13 cellular contexts compared by ENCODE assay signal in the genomic region with DNA sequence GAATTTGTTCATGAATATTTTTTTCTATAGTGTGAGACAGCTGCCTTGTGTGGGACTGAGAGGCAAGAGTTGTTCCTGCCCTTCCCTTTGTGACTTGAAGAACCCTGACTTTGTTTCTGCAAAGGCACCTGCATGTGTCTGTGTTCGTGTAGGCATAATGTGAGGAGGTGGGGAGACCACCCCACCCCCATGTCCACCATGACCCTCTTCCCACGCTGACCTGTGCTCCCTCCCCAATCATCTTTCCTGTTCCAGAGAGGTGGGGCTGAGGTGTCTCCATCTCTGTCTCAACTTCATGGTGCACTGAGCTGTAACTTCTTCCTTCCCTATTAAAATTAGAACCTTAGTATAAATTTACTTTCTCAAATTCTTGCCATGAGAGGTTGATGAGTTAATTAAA. TPM values are rescaled to one million over a fixed set of nuclear protein-coding genes. Genes with fewer than 3 reads are reported as not detected.
DNase-seq lines count a peak whose midpoint lies in the region; ATAC-seq and TF ChIP-seq lines count a peak whose summit lies in the region.
"Had no signal": no experiment of that assay in that cellular context is flagged by ENCODE, and none has a peak within 500 bp of the region (broad histone marks: within the 10 kb centered on the region; RNA-seq: fewer than 3 reads in every experiment).

No MANE protein-coding gene starts in this region.

- peaks cover 58% of the 10 kb centered on the region for H3K4me1 ChIP-seq in CD4-positive, alpha-beta memory T cell (ENCODE audit: insufficient read depth, low read length)

- H3K36me3 Mint-ChIP-seq in CD4-positive, alpha-beta memory T cell: peaks cover 68 to 84% of the 10 kb centered on the region in 2 donors
- H3K36me3 Mint-ChIP-seq in activated naive CD8-positive, alpha-beta T cell treated with anti-CD3 and anti-CD28 coated beads, Interleukin-2, amount 10 ng/mL, durations not matched to agents 7 days and 5 days: peaks cover 55% of the 10 kb centered on the region
- peaks cover 22% of the 10 kb centered on the region for H3K36me3 Mint-ChIP-seq in nephron (ENCODE audit: low read depth)
- peaks cover 23% of the 10 kb centered on the region for H3K36me3 Mint-ChIP-seq in HFFc6 (ENCODE audit: low read depth)

- peak overlapping the region; percentile 47 to 78 for H3K4me3 ChIP-seq in CD4-positive, alpha-beta memory T cell (ENCODE audit: low read length in 2 of 2)
- peak overlapping the region; percentile 33 for H3K4me3 ChIP-seq in GM12875 (ENCODE audit: low read depth, low read length)
- H3K4me3 ChIP-seq: sigmoid colon had no signal

- DNase-seq in CD4-positive, alpha-beta memory T cell: no peak
- no peak for DNase-seq in activated naive CD8-positive, alpha-beta T cell treated with anti-CD3 and anti-CD28 coated beads, Interleukin-2, amount 10 ng/mL, durations not matched to agents 7 days and 5 days
- no peak for DNase-seq in HFFc6
- DNase-seq: central memory CD4-positive, alpha-beta T cell; KG1; NCI-H1105 treated with DMSO at 0.1 percent for 48 hours; NK-92 treated with Interleukin-12 subunit alpha and Interleukin-12 subunit beta, amount 100 ng/mL, for 24 hours; sigmoid colon; stimulated activated CD4-positive, alpha-beta T cell treated with anti-CD3 and anti-CD28 coated beads, Interleukin-4, amount 100 ng/mL, for 24 hours had no signal

- peaks cover 0 to 3% of the 10 kb centered on the region in 2 donors for H3K27me3 Mint-ChIP-seq in CD4-positive, alpha-beta memory T cell
- no peaks in the 10 kb centered on the region for H3K27me3 Mint-ChIP-seq in activated naive CD8-positive, alpha-beta T cell treated with anti-CD3 and anti-CD28 coated beads, Interleukin-2, amount 10 ng/mL, durations not matched to agents 7 days and 5 days
- H3K27me3 Mint-ChIP-seq in nephron (ENCODE audit: low read depth) (peaks cover 16% of the 10 kb centered on the region), HFFc6 (ENCODE audit: insufficient read depth) (peaks cover 3% of the 10 kb centered on the region)

- POLR2A ChIA-PET in CD4-positive, alpha-beta memory T cell (lab: Charles Lee; ENCODE audit: partially characterized antibody): interaction anchor here (0.7 to 5.5 kb wide), 14 partner anchors 11 to 1636 kb away, joined by 3 to 118 read pairs (median 10); no protein-coding TSS in a partner anchor
- POLR2A ChIA-PET in activated naive CD8-positive, alpha-beta T cell treated with anti-CD3 and anti-CD28 coated beads, Interleukin-2, amount 10 ng/mL, durations not matched to agents 7 days and 5 days (lab: Charles Lee): interaction anchor here (0.9 to 1.2 kb wide), 2 partner anchors 14 to 15 kb away, joined by 3 to 4 read pairs; no protein-coding TSS in a partner anchor

- peak overlapping the region; percentile 95 to 100 (median 99) for H3K4me3 Mint-ChIP-seq in CD4-positive, alpha-beta memory T cell
- H3K4me3 Mint-ChIP-seq in activated naive CD8-positive, alpha-beta T cell treated with anti-CD3 and anti-CD28 coated beads, Interleukin-2, amount 10 ng/mL, durations not matched to agents 7 days and 5 days: peak overlapping the region; percentile 97
- peak overlapping the region; percentile 43 to 74 (median 61) for H3K4me3 Mint-ChIP-seq in nephron
- H3K4me3 Mint-ChIP-seq in HFFc6: no peak overlapping the region

- H3K27ac ChIP-seq in CD4-positive, alpha-beta memory T cell (ENCODE audit: low read depth, low read length): peak overlapping the region; percentile 100
- H3K27ac ChIP-seq: sigmoid colon had no signal

- CTCF ChIA-PET in CD4-positive, alpha-beta memory T cell (lab: Charles Lee; ENCODE audit: partially characterized antibody): no interaction called here

- no peaks in the 10 kb centered on the region for H3K27me3 ChIP-seq in CD4-positive, alpha-beta memory T cell (ENCODE audit: insufficient read depth, low read length)
- H3K27me3 ChIP-seq: sigmoid colon had no signal

- intact Hi-C loops in CD4-positive, alpha-beta memory T cell (cut with micrococcal nuclease): no loop called here

- peaks cover 49% of the 10 kb centered on the region for H3K36me3 ChIP-seq in CD4-positive, alpha-beta memory T cell (ENCODE audit: insufficient read depth, low read length)
- H3K36me3 ChIP-seq: sigmoid colon had no signal

- TF ChIP-seq CTCF in GM12875 (IDR thresholded peaks at IDR 0.05; ENCODE audit: borderline replicate concordance, insufficient read depth, low read depth, low read length): no peak
- no peak for TF ChIP-seq CTCF in nephron (IDR thresholded peaks at IDR 0.05; ENCODE audit: unreplicated experiment in 3 of 3)
- TF ChIP-seq CTCF in HFFc6 (IDR thresholded peaks at IDR 0.05): no peak

- peak overlapping the region; percentile 80 to 100 (median 89) for H3K27ac Mint-ChIP-seq in CD4-positive, alpha-beta memory T cell
- H3K27ac Mint-ChIP-seq in activated naive CD8-positive, alpha-beta T cell treated with anti-CD3 and anti-CD28 coated beads, Interleukin-2, amount 10 ng/mL, durations not matched to agents 7 days and 5 days: peak overlapping the region; percentile 100
- H3K27ac Mint-ChIP-seq in nephron: no peak overlapping the region
- no peak overlapping the region for H3K27ac Mint-ChIP-seq in HFFc6

- peaks cover 45 to 87% (median 61%) of the 10 kb centered on the region in 4 donors for H3K4me1 Mint-ChIP-seq in CD4-positive, alpha-beta memory T cell
- H3K4me1 Mint-ChIP-seq in activated naive CD8-positive, alpha-beta T cell treated with anti-CD3 and anti-CD28 coated beads, Interleukin-2, amount 10 ng/mL, durations not matched to agents 7 days and 5 days: peaks cover 43% of the 10 kb centered on the region
- peaks cover 24% of the 10 kb centered on the region for H3K4me1 Mint-ChIP-seq in nephron
- H3K4me1 Mint-ChIP-seq in HFFc6 (ENCODE audit: low read depth): peaks cover 19% of the 10 kb centered on the region

- no peaks in the 10 kb centered on the region for H3K9me3 ChIP-seq in CD4-positive, alpha-beta memory T cell (ENCODE audit: control insufficient read depth in 1 of 2, low read length in 2 of 2)
- H3K9me3 ChIP-seq: sigmoid colon had no signal

- ATAC-seq in activated naive CD8-positive, alpha-beta T cell treated with anti-CD3 and anti-CD28 coated beads, Interleukin-2, amount 10 ng/mL, durations not matched to agents 7 days and 5 days (ENCODE audit: low read depth): no peak
- ATAC-seq in HG03565 (IDR thresholded peaks at IDR 0.05; ENCODE audit: unreplicated experiment) (no peak), HG03457 (IDR thresholded peaks at IDR 0.05; ENCODE audit: unreplicated experiment) (no peak)

- H3K9me3 Mint-ChIP-seq in CD4-positive, alpha-beta memory T cell: peaks cover 0 to 16% (median under 1%) of the 10 kb centered on the region in 8 donors
- H3K9me3 Mint-ChIP-seq in activated naive CD8-positive, alpha-beta T cell treated with anti-CD3 and anti-CD28 coated beads, Interleukin-2, amount 10 ng/mL, durations not matched to agents 7 days and 5 days: no peaks in the 10 kb centered on the region
- no peaks in the 10 kb centered on the region for H3K9me3 Mint-ChIP-seq in nephron
- no peaks in the 10 kb centered on the region for H3K9me3 Mint-ChIP-seq in HFFc6

RNA-seq across cellular contexts. Expression of a gene that starts 3.1 kb away (rescaled TPM):
- 1,000 to 10,000 TPM; 2,115 to 2,200 TPM for total RNA-seq in CD4-positive, alpha-beta memory T cell
- 1,000 to 10,000 TPM; 2,923 to 3,137 TPM for polyA plus RNA-seq in CD4-positive, alpha-beta memory T cell
- 1,000 to 10,000 TPM; 2,013 to 2,035 TPM for total RNA-seq in activated naive CD8-positive, alpha-beta T cell treated with anti-CD3 and anti-CD28 coated beads, Interleukin-2, amount 10 ng/mL, durations not matched to agents 7 days and 5 days
- 100 to 1,000 TPM; 116 to 159 (median 149) TPM for total RNA-seq in HFFc6 (2021; fragmentation: NEBNext Ultra II Directional; extraction: Animal tissue kit (Norgen Biotek cat#: 25700))

Comparison
In these comparisons a context has a peak if more than half of its experiments do, and no peak if none do; other contexts are left out.
1. H3K27ac Mint-ChIP-seq: peak in CD4-positive, alpha-beta memory T cell (7 of 7) and activated naive CD8-positive, alpha-beta T cell treated with anti-CD3 and anti-CD28 coated beads, Interleukin-2, amount 10 ng/mL, durations not matched to agents 7 days and 5 days (single experiment); none in nephron (0 of 3) and HFFc6 (single experiment).
2. RNA of a gene that starts 3.1 kb away (total RNA-seq): 2,115 to 2,200 TPM in CD4-positive, alpha-beta memory T cell and 2,013 to 2,035 TPM in activated naive CD8-positive, alpha-beta T cell treated with anti-CD3 and anti-CD28 coated beads, Interleukin-2, amount 10 ng/mL, durations not matched to agents 7 days and 5 days; 116 to 159 TPM in HFFc6; every median in the first group is over 10 times any median in the second.